In the genomic region with DNA sequence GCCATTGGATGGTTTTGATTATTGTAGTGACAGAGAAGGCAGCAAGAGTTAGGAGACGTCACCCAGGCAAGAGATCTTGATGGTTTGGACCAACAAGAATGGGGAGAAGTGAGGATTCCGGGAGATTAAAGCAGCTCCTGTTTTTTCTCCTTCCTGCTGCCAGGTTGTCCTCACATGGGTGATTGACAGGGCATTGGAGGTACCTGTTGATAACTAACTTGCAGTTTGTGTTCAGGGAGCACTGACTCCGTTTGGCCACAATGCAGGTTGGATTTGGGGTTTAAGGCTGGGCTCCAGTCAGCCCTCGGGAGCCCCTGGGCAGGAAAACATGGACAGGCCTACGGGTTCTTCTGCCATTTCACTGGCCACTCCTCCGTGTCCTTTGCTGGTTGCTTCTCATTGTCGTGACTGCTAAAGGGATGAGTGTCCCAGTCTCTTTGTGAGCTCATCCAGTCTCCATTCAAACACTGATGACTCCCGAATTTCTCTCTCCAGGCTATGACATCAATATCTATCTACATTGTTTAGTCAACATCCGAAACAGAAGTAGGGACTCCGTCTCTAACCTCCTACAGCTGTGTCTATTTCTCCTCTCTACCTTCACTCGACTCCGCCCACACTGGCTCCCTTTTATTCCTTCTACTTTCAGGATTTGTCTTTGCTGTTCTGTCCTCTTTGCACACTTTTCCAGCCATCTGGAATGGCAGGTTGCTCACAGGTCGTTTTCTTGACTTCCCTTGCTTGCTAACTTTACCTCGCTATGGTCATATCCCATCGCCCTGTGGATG, we compare ENCODE assay signal across 8 cellular contexts. TPM values are rescaled to one million over a fixed set of nuclear protein-coding genes. Genes with fewer than 3 reads are reported as not detected.
A peak's percentile ranks its signal among the peaks of the same experiment; 100 is the strongest.
DNase-seq lines count a peak whose midpoint lies in the region; ATAC-seq and TF ChIP-seq lines count a peak whose summit lies in the region.

No MANE protein-coding gene starts in this region.

- intact Hi-C loops in left cardiac atrium (cut with DNase I) (loop anchor here in 1 of 2 donors (5.0 kb wide), 1 partner anchor 32 kb away; the partner anchor contains the start of gene MED25), uterus (cut with DNase I; ENCODE audit: low total_unique reads) (no loop called here), sciatic nerve (cut with DNase I) (no loop called here)

- H3K27ac Mint-ChIP-seq in memory B cell, result peak overlapping the region; percentile 97

- peaks cover 3% of the 10 kb centered on the region for H3K36me3 Mint-ChIP-seq in memory B cell

- no peak for ATAC-seq in left cardiac atrium
- no peak for ATAC-seq in memory B cell (ENCODE audit: low read depth)
- no peak for ATAC-seq in sciatic nerve
- ATAC-seq in HG03354 (IDR thresholded peaks at IDR 0.05; ENCODE audit: poor library complexity, severe bottlenecking, unreplicated experiment), result no peak

- H3K27me3 ChIP-seq in right atrium auricular region (no peaks in the 10 kb centered on the region), uterus (no peaks in the 10 kb centered on the region)

- TF ChIP-seq CTCF in right atrium auricular region (IDR thresholded peaks at IDR 0.05), result no peak
- no peak for TF ChIP-seq CTCF in astrocyte of the cerebellum (IDR thresholded peaks at IDR 0.05; ENCODE audit: low read depth, low read length, missing control alignments)
- TF ChIP-seq CTCF in uterus (IDR thresholded peaks at IDR 0.05), result no peak

- peak overlapping the region; percentile 90 for H3K4me3 Mint-ChIP-seq in memory B cell

- H3K27me3 Mint-ChIP-seq in memory B cell, result no peaks in the 10 kb centered on the region

- H3K36me3 ChIP-seq in right atrium auricular region (peaks cover 2% of the 10 kb centered on the region), uterus (no peaks in the 10 kb centered on the region)

- in situ Hi-C loops in astrocyte of the cerebellum (cut with HindIII; ENCODE audit: low sequenced_read_pairs), result no loop called here

- H3K27ac ChIP-seq in right atrium auricular region, result peak overlapping the region; percentile 99 to 100
- H3K27ac ChIP-seq in uterus, result peak overlapping the region; percentile 100

- peak overlapping the region; percentile 75 to 94 for H3K4me3 ChIP-seq in right atrium auricular region
- peak overlapping the region; percentile 82 for H3K4me3 ChIP-seq in astrocyte of the cerebellum (ENCODE audit: low read depth, low read length)
- H3K4me3 ChIP-seq in uterus, result peak overlapping the region in 1 of 2 donors; percentile 87

- H3K9me3 ChIP-seq in right atrium auricular region (no peaks in the 10 kb centered on the region), uterus (no peaks in the 10 kb centered on the region)

- DNase-seq in right atrium auricular region (ENCODE audit: low spot score) (no peak), left cardiac atrium (no peak), astrocyte of the cerebellum (ENCODE audit: low read depth) (no peak), memory B cell (ENCODE audit: low spot score in 2 of 2) (no peak), uterus (no peak), sciatic nerve (ENCODE audit: low spot score) (no peak), hepatic stellate cell (ENCODE audit: low spot score) (no peak)

- H3K4me1 Mint-ChIP-seq in memory B cell, result peaks cover 25% of the 10 kb centered on the region

- H3K4me1 ChIP-seq in right atrium auricular region, result peaks cover 0 to 37% of the 10 kb centered on the region in 2 donors
- peaks cover 0 to 11% of the 10 kb centered on the region in 2 donors for H3K4me1 ChIP-seq in uterus

- H3K9me3 Mint-ChIP-seq in memory B cell, result peaks cover 6% of the 10 kb centered on the region

- no peak for TF ChIP-seq POLR2A in uterus (IDR thresholded peaks at IDR 0.05)

RNA-seq across cellular contexts. Expression of gene PTOV1, which starts 1.3 kb away (rescaled TPM):
- 10 to 100 TPM; 64.6 to 81.0 TPM for total RNA-seq in right atrium auricular region
- total RNA-seq in left cardiac atrium, result 100 to 1,000 TPM; 113 to 122 TPM
- 100 to 1,000 TPM in 1 of 4 donors, 10 to 100 TPM in 3; 46.2 to 156 (median 82.0) TPM for total RNA-seq in uterus
- total RNA-seq in sciatic nerve, result 143 TPM

RNA-seq across cellular contexts. Expression of gene PNKP, which starts 17.7 kb away (rescaled TPM):
- total RNA-seq in right atrium auricular region (10 to 100 TPM; 29.2 to 32.5 TPM), left cardiac atrium (10 to 100 TPM; 38.7 to 54.5 TPM), uterus (100 to 1,000 TPM in 1 of 4 donors, 10 to 100 TPM in 3; 47.7 to 104 (median 77.7) TPM), sciatic nerve (66.6 TPM)

RNA-seq across cellular contexts. Expression of gene AKT1S1, which starts 27.5 kb away (rescaled TPM):
- total RNA-seq in right atrium auricular region (10 to 100 TPM; 20.6 to 25.8 TPM), left cardiac atrium (10 to 100 TPM; 33.5 to 36.6 TPM), uterus (10 to 100 TPM in 1 of 4 donors, 1 to 10 TPM in 3; 2.6 to 26.7 (median 5.9) TPM), sciatic nerve (36.6 TPM)

RNA-seq across cellular contexts. Expression of gene TBC1D17, which starts 27.9 kb away (rescaled TPM):
- 10 to 100 TPM; 20.4 to 27.5 TPM for total RNA-seq in right atrium auricular region
- total RNA-seq in left cardiac atrium, result 10 to 100 TPM; 28.3 to 36.0 TPM
- 10 to 100 TPM in 3 of 4 donors, 1 to 10 TPM in 1; 9.1 to 44.1 (median 12.5) TPM for total RNA-seq in uterus
- 64.8 TPM for total RNA-seq in sciatic nerve

RNA-seq across cellular contexts. Expression of gene MED25, which starts 31.5 kb away (rescaled TPM):
- 10 to 100 TPM; 31.1 to 54.0 TPM for total RNA-seq in right atrium auricular region
- 10 to 100 TPM; 48.7 to 55.6 TPM for total RNA-seq in left cardiac atrium
- total RNA-seq in uterus, result 10 to 100 TPM; 21.1 to 48.1 (median 26.8) TPM
- 39.7 TPM for total RNA-seq in sciatic nerve
